ENCODE assay signal across 18 cellular contexts in genomic region chr1:177937931-177938330, GRCh38.
DNase-seq lines count a peak whose midpoint lies in the region; FAIRE-seq and TF ChIP-seq lines count a peak whose summit lies in the region.
"Had no signal": no experiment of that assay in that cellular context is flagged by ENCODE, and none has a peak within 500 bp of the region (broad histone marks: within the 10 kb centered on the region; RNA-seq: fewer than 3 reads in every experiment).

No MANE protein-coding gene starts in this region.

- in situ Hi-C loops in astrocyte of the spinal cord (cut with HindIII; ENCODE audit: low sequenced_read_pairs), result no loop called here

- no peak for TF ChIP-seq CTCF in astrocyte of the spinal cord (IDR thresholded peaks at IDR 0.05; ENCODE audit: low read depth, low read length)

- FAIRE-seq in HTR-8/SVneo (lab: Jason Lieb, UNC), result peak; percentile 13

- no peak overlapping the region for H3K4me3 ChIP-seq in astrocyte of the spinal cord (ENCODE audit: low read depth, low read length)
- H3K4me3 ChIP-seq: body of pancreas, left lung, psoas muscle, SJCRH30, tibial artery had no signal

- CTCF ChIA-PET in HEK293T (lab: Yijun Ruan, JAX), result no interaction called here

- no peak for DNase-seq in HTR-8/SVneo (ENCODE audit: insufficient read length, low spot score)
- DNase-seq in astrocyte of the spinal cord (ENCODE audit: low read depth, low spot score), result peak; percentile 62
- peak; percentile 12 for DNase-seq in glomerular visceral epithelial cell (ENCODE audit: extremely low spot score)
- no peak for DNase-seq in germinal center (ENCODE audit: low spot score)
- no peak for DNase-seq in activated CD8-positive, alpha-beta memory T cell treated with anti-CD3 and anti-CD28 coated beads for 24 hours
- DNase-seq in HEK293T (ENCODE audit: extremely low spot score), result no peak
- no peak for DNase-seq in effector CD8-positive, alpha-beta T cell (lab: John Stamatoyannopoulos, UW)
- DNase-seq: activated CD4-positive, alpha-beta T cell treated with anti-CD3 and anti-CD28 coated beads for 1 hour; activated CD8-positive, alpha-beta memory T cell treated with anti-CD3 and anti-CD28 coated beads, Interleukin-2, amount 50 U/mL, for 48 hours; body of pancreas; H7; KBM-7; left lung; NCI-H1092 treated with DMSO at 0.1 percent for 48 hours; NCI-H2081 treated with DMSO at 0.1 percent for 48 hours; psoas muscle; SJCRH30; tibial artery had no signal

- POLR2A ChIA-PET in HEK293T (lab: Yijun Ruan, JAX), result no interaction called here

TF ChIP-seq in HEK293T, 16 proteins besides CTCF, POLR2A, EP300 and RAD21:
- TF ChIP-seq ZNF384 (IDR thresholded peaks at IDR 0.05), result no peak
- TF ChIP-seq TARDBP (IDR thresholded peaks at IDR 0.05), result no peak
- no peak for TF ChIP-seq L3MBTL2 (conservative IDR thresholded peaks at IDR 0.05)
- TF ChIP-seq FOXA1 (IDR thresholded peaks at IDR 0.05), result no peak
- TF ChIP-seq ARNT (IDR thresholded peaks at IDR 0.05), result no peak
- TF ChIP-seq LEF1 (IDR thresholded peaks at IDR 0.05; ENCODE audit: borderline replicate concordance), result no peak
- no peak for TF ChIP-seq ELF4 (IDR thresholded peaks at IDR 0.05)
- TF ChIP-seq CTBP1 (IDR thresholded peaks at IDR 0.05; ENCODE audit: borderline replicate concordance), result no peak
- no peak for TF ChIP-seq SUZ12 (IDR thresholded peaks at IDR 0.05)
- TF ChIP-seq HDGF (IDR thresholded peaks at IDR 0.05; ENCODE audit: borderline replicate concordance), result no peak
- TF ChIP-seq PKNOX1 (IDR thresholded peaks at IDR 0.05), result no peak
- no peak for TF ChIP-seq SP1 (IDR thresholded peaks at IDR 0.05)
- TF ChIP-seq FOXM1 (IDR thresholded peaks at IDR 0.05; ENCODE audit: borderline replicate concordance), result no peak
- no peak for TF ChIP-seq BHLHE40 (IDR thresholded peaks at IDR 0.05; ENCODE audit: borderline replicate concordance)
TF ChIP-seq in HEK293T: peak in this region for 0.

Comparison
In these comparisons a context has a peak if more than half of its experiments do, and no peak if none do; other contexts are left out.
1. DNase-seq: peak in astrocyte of the spinal cord (single experiment) and glomerular visceral epithelial cell (single experiment); none in HTR-8/SVneo (single experiment), germinal center (single experiment), activated CD8-positive, alpha-beta memory T cell treated with anti-CD3 and anti-CD28 coated beads for 24 hours (single experiment), HEK293T (single experiment) and effector CD8-positive, alpha-beta T cell (single experiment).